Comparison of ENCODE assay signal across 8 cellular contexts in genomic region chr5:177427211-177427822, GRCh38. TPM values are rescaled to one million over a fixed set of nuclear protein-coding genes. Genes with fewer than 3 reads are reported as not detected.
DNase-seq lines count a peak whose midpoint lies in the region; ATAC-seq and TF ChIP-seq lines count a peak whose summit lies in the region.

No MANE protein-coding gene starts in this region.

- ATAC-seq in naive B cell (ENCODE audit: low read depth in 2 of 2) (no peak), GM19395 (IDR thresholded peaks at IDR 0.05; ENCODE audit: unreplicated experiment) (no peak), HG03159 (IDR thresholded peaks at IDR 0.05; ENCODE audit: unreplicated experiment) (no peak)

- peaks cover 49% of the 10 kb centered on the region for H3K79me2 ChIP-seq in Karpas-422 (ENCODE audit: low read length)

- DNase-seq in EH (ENCODE audit: low read depth): peak; percentile 27
- DNase-seq in Karpas-422: peak; percentile 67
- DNase-seq in colonic mucosa: no peak
- DNase-seq in naive B cell: no peak
- no peak for DNase-seq in GM13976 (ENCODE audit: low spot score)
- no peak for DNase-seq in SW 1271 (lab: John Stamatoyannopoulos, UW)

- H4K20me1 ChIP-seq in Karpas-422 (ENCODE audit: insufficient read depth, low read depth, low read length): peaks cover 20% of the 10 kb centered on the region; the same call in 1 of the 2 replicates

- H3K4me2 ChIP-seq in Karpas-422 (ENCODE audit: low read depth, low read length, poor library complexity, severe bottlenecking): peak overlapping the region; percentile 95

- H3K27ac ChIP-seq in Karpas-422 (ENCODE audit: low read length) (peak overlapping the region; percentile 84), colonic mucosa (peak overlapping the region; percentile 82)

- no peaks in the 10 kb centered on the region for H3K27me3 Mint-ChIP-seq in naive B cell

- no peaks in the 10 kb centered on the region for H3K36me3 Mint-ChIP-seq in naive B cell

- H2AFZ ChIP-seq in Karpas-422 (ENCODE audit: low read length): no peak overlapping the region

- peak overlapping the region; percentile 83 to 97 (median 93) for H3K4me3 Mint-ChIP-seq in naive B cell

- peak overlapping the region; percentile 92 for H3K9ac ChIP-seq in Karpas-422 (ENCODE audit: low read length)
- peak overlapping the region; percentile 98 to 99 for H3K9ac ChIP-seq in colonic mucosa (ENCODE audit: low read depth in 2 of 2, low read length in 2 of 2)

- peaks cover 53 to 65% (median 59%) of the 10 kb centered on the region in 3 donors for H3K4me1 Mint-ChIP-seq in naive B cell

- H3K4me3 ChIP-seq in Karpas-422 (ENCODE audit: low read length) (peak overlapping the region; percentile 90), colonic mucosa (peak overlapping the region; percentile 81)

- H3K9me2 ChIP-seq in Karpas-422 (replicated peaks; ENCODE audit: insufficient read depth, low read length): no peaks in the 10 kb centered on the region

- TF ChIP-seq CTCF in colonic mucosa (IDR thresholded peaks at IDR 0.05) (no peak), GM13976 (IDR thresholded peaks at IDR 0.05; ENCODE audit: borderline replicate concordance, control extremely low read depth, extremely low read depth, insufficient read depth, missing control alignments) (no peak)

- H3K27ac Mint-ChIP-seq in naive B cell: peak overlapping the region; percentile 95 to 99 (median 96)

- intact Hi-C loops in colonic mucosa (cut with DNase I): no loop called here

- H3K9me3 Mint-ChIP-seq in naive B cell: no peaks in the 10 kb centered on the region

- in situ Hi-C loops in GM13976 (cut with MboI; ENCODE audit: low sequenced_read_pairs, unreplicated experiment): no loop called here

- peaks cover 58% of the 10 kb centered on the region for H3K4me1 ChIP-seq in Karpas-422 (ENCODE audit: low read length)
- peaks cover 7% of the 10 kb centered on the region for H3K4me1 ChIP-seq in colonic mucosa

- H3K36me3 ChIP-seq in Karpas-422 (ENCODE audit: insufficient read depth, low read length) (peaks cover 5% of the 10 kb centered on the region; the same call in 1 of the 2 replicates), colonic mucosa (no peaks in the 10 kb centered on the region)

- H3K9me3 ChIP-seq in Karpas-422 (ENCODE audit: low read length): no peaks in the 10 kb centered on the region
- H3K9me3 ChIP-seq in colonic mucosa: no peaks in the 10 kb centered on the region

- H3K27me3 ChIP-seq in Karpas-422 (ENCODE audit: low read length): no peaks in the 10 kb centered on the region
- no peaks in the 10 kb centered on the region for H3K27me3 ChIP-seq in colonic mucosa

RNA-seq across cellular contexts. Expression of gene GRK6, which starts 0.8 kb away (rescaled TPM):
- 45.5 and 79.1 TPM in 2 replicates for total RNA-seq in Karpas-422 (2014; rRNA removed; shearing (Covaris generic); ENCODE audit: low replicate concordance)
- 10 to 100 TPM; 38.0 to 64.4 TPM for total RNA-seq in colonic mucosa
- 100 to 1,000 TPM in 2 of 6 donors, 10 to 100 TPM in 4; 66.5 to 178 (median 98.1) TPM for polyA plus RNA-seq in naive B cell (ENCODE audit: low read depth in 6 of 6)

RNA-seq across cellular contexts. Expression of gene F12, which starts 18.0 kb away (rescaled TPM):
- 6.0 and 6.5 TPM in 2 replicates for total RNA-seq in Karpas-422 (2014; rRNA removed; shearing (Covaris generic); ENCODE audit: low replicate concordance)
- 10 to 100 TPM; 14.7 to 34.0 TPM for total RNA-seq in colonic mucosa
- polyA plus RNA-seq in naive B cell (ENCODE audit: low read depth in 6 of 6): 1 to 10 TPM in 1 of 6 donors, under 1 TPM in 2, not detected in 3; 0.56 to 1.4 (median 0.57) TPM

RNA-seq across cellular contexts. Expression of gene PRR7, which starts 19.3 kb away (rescaled TPM):
- 26.8 and 59.4 TPM in 2 replicates for total RNA-seq in Karpas-422 (2014; rRNA removed; shearing (Covaris generic); ENCODE audit: low replicate concordance)
- 1 to 10 TPM; 3.9 to 5.0 TPM for total RNA-seq in colonic mucosa
- polyA plus RNA-seq in naive B cell (ENCODE audit: low read depth in 6 of 6): 10 to 100 TPM; 16.2 to 39.5 (median 25.7) TPM

RNA-seq across cellular contexts. Expression of gene PFN3, which starts 26.9 kb away (rescaled TPM):
- not detected in 2 replicates for total RNA-seq in Karpas-422 (2014; rRNA removed; shearing (Covaris generic); ENCODE audit: low replicate concordance)
- not detected for total RNA-seq in colonic mucosa
- polyA plus RNA-seq in naive B cell (ENCODE audit: low read depth in 6 of 6): not detected

RNA-seq across cellular contexts. Expression of gene SLC34A1, which starts 43.1 kb away (rescaled TPM):
- total RNA-seq in Karpas-422 (2014; rRNA removed; shearing (Covaris generic); ENCODE audit: low replicate concordance): not detected in 2 replicates
- not detected for total RNA-seq in colonic mucosa
- not detected for polyA plus RNA-seq in naive B cell (ENCODE audit: low read depth in 6 of 6)

Comparison
In these comparisons a context has a peak if more than half of its experiments do, and no peak if none do; other contexts are left out.
1. DNase-seq: peak in EH (single experiment) and Karpas-422 (single experiment); none in colonic mucosa (single experiment), naive B cell (single experiment), GM13976 (single experiment) and SW 1271 (0 of 2).